1 cellular context compared by ENCODE assay signal in genomic region chr9:124032247-124032646, GRCh38.
TF ChIP-seq lines count a peak whose summit lies in the region.

No MANE protein-coding gene starts in this region.

TF ChIP-seq in HepG2, 621 proteins besides CTCF, POLR2A, EP300 and RAD21:
- peak; percentile 20; the same call in 1 of the 2 replicates for TF ChIP-seq ZNF687 (CRISPR knock-in tag; IDR thresholded peaks at IDR 0.05)
- TF ChIP-seq PCBP1 (IDR thresholded peaks at IDR 0.05; ENCODE audit: borderline replicate concordance, low read depth, low read length) = 0 out of 2 replicates have a peak, but pooled peaks have one; percentile 29
- TF ChIP-seq EZH2 (conservative IDR thresholded peaks at IDR 0.05; ENCODE audit: low read depth, low read length) = peak; percentile 85; the same call in 1 of the 2 replicates
- TF ChIP-seq ZNF329 (CRISPR knock-in tag; IDR thresholded peaks at IDR 0.05; ENCODE audit: low read depth) = no peak
- TF ChIP-seq HOXA7 (CRISPR knock-in tag; IDR thresholded peaks at IDR 0.05) = no peak
- no peak for TF ChIP-seq ZNF33A (CRISPR knock-in tag; IDR thresholded peaks at IDR 0.05; ENCODE audit: borderline replicate concordance)
- TF ChIP-seq FUBP1 (CRISPR knock-in tag; IDR thresholded peaks at IDR 0.05; ENCODE audit: borderline replicate concordance) = no peak
- no peak for TF ChIP-seq ZNF256 (CRISPR knock-in tag; conservative IDR thresholded peaks at IDR 0.05)
